Comparison of ENCODE assay signal across 19 cellular contexts in genomic region chr18:3367491-3368091, GRCh38.
A peak's percentile ranks its signal among the peaks of the same experiment; 100 is the strongest.
DNase-seq lines count a peak whose midpoint lies in the region; ATAC-seq and TF ChIP-seq lines count a peak whose summit lies in the region.
"Had no signal": no experiment of that assay in that cellular context is flagged by ENCODE, and none has a peak within 500 bp of the region (broad histone marks: within the 10 kb centered on the region; RNA-seq: fewer than 3 reads in every experiment).

No MANE protein-coding gene starts in this region.

- no peaks in the 10 kb centered on the region for H3K36me3 ChIP-seq in SK-N-MC (ENCODE audit: insufficient read depth, low read length)
- H3K36me3 ChIP-seq: thoracic aorta had no signal

- H3K9me3 ChIP-seq in SK-N-MC (ENCODE audit: low read depth, low read length) = no peaks in the 10 kb centered on the region
- H3K9me3 ChIP-seq: thoracic aorta had no signal

- TF ChIP-seq CTCF in fibroblast of mammary gland (conservative IDR thresholded peaks at IDR 0.05; ENCODE audit: control insufficient read depth, insufficient read depth, low read depth, low read length) = no peak

- intact Hi-C loops in sciatic nerve (cut with DNase I) = no loop called here

- H3K27ac ChIP-seq in SK-N-MC = peak overlapping the region; percentile 72; the same call in 1 of the 2 replicates
- H3K27ac ChIP-seq: thoracic aorta had no signal

- ATAC-seq in sciatic nerve (peak; percentile 28), HG03442 (IDR thresholded peaks at IDR 0.05; ENCODE audit: unreplicated experiment) (no peak)
- ATAC-seq: activated CD8-positive, alpha-beta memory T cell treated with anti-CD3 and anti-CD28 coated beads, Interleukin-2, amount 10 ng/mL, durations not matched to agents 7 days and 5 days; GM12878; T-cell had no signal

- DNase-seq in HCEC 1CT (peak; percentile 65), SK-N-MC (ENCODE audit: low read depth, low spot score) (no peak), fibroblast of mammary gland (ENCODE audit: low read depth) (peak; percentile 40), sciatic nerve (ENCODE audit: low spot score) (no peak), ureter (ENCODE audit: low spot score) (no peak), NCI-H1092 (lab: John Stamatoyannopoulos, UW) (no peak), superior temporal gyrus (ENCODE audit: extremely low spot score) (no peak)
- DNase-seq: activated B cell treated with CpG ODN at 0.5 μM for 24 hours; activated CD8-positive, alpha-beta memory T cell treated with anti-CD3 and anti-CD28 coated beads, Interleukin-2, amount 10 ng/mL, durations not matched to agents 7 days and 5 days; activated naive CD4-positive, alpha-beta T cell; CD4-positive, CD25-positive, alpha-beta regulatory T cell; DND-41; endodermal cell; NCI-H1417; posterior cingulate gyrus; T-cell had no signal

- H3K4me3 ChIP-seq in SK-N-MC (0 out of 2 replicates have a peak overlapping the region, but pooled peaks have one; percentile 21), fibroblast of mammary gland (ENCODE audit: control insufficient read depth, low read depth, low read length) (no peak overlapping the region)
- H3K4me3 ChIP-seq: GM12878, thoracic aorta had no signal

- no peak overlapping the region for H3K9ac ChIP-seq in SK-N-MC (ENCODE audit: insufficient read length)

Comparison
In these comparisons a context has a peak if more than half of its experiments do, and no peak if none do; other contexts are left out.
1. DNase-seq: peak in HCEC 1CT (single experiment) and fibroblast of mammary gland (single experiment); none in SK-N-MC (single experiment), sciatic nerve (single experiment), ureter (single experiment), NCI-H1092 (single experiment) and superior temporal gyrus (single experiment).